Comparison of ENCODE assay signal across 15 cellular contexts in genomic region chr6:146361367-146361924, GRCh38.
A peak's percentile ranks its signal among the peaks of the same experiment; 100 is the strongest.
DNase-seq lines count a peak whose midpoint lies in the region; ATAC-seq and TF ChIP-seq lines count a peak whose summit lies in the region.
"Had no signal": no experiment of that assay in that cellular context is flagged by ENCODE, and none has a peak within 500 bp of the region (broad histone marks: within the 10 kb centered on the region; RNA-seq: fewer than 3 reads in every experiment).

No MANE protein-coding gene starts in this region.

- no peaks in the 10 kb centered on the region for H3K79me2 ChIP-seq in Loucy (ENCODE audit: insufficient read depth, low read length)

- H3K27ac ChIP-seq in brain microvascular endothelial cell (no peak overlapping the region), right cardiac atrium (ENCODE audit: low read length) (no peak overlapping the region)
- H3K27ac ChIP-seq: foreskin keratinocyte, uterus had no signal

- DNase-seq in AG09309 (ENCODE audit: low read depth) (peak; percentile 27), brain microvascular endothelial cell (peak; percentile 63), right cardiac atrium (peak in 2 of 3 donors; percentile 31 to 51), SW480 (ENCODE audit: low spot score) (no peak), posterior vena cava (ENCODE audit: low spot score) (no peak)
- DNase-seq: activated CD4-positive, alpha-beta memory T cell treated with anti-CD3 and anti-CD28 coated beads for 36 hours; activated effector memory CD4-positive, alpha-beta T cell treated with anti-CD3 and anti-CD28 coated beads, Interleukin-2, amount 50 U/mL, for 16 hours; NCI-H187 treated with DMSO at 0.1 percent for 48 hours; stimulated activated CD4-positive, alpha-beta T cell treated with anti-CD3 and anti-CD28 coated beads, Interleukin-15, amount 100 ng/mL, for 24 hours; uterus had no signal

- no peaks in the 10 kb centered on the region for H3K9me2 ChIP-seq in Loucy (replicated peaks; ENCODE audit: low read depth, low read length)

- H4K20me1 ChIP-seq in Loucy (ENCODE audit: insufficient read depth, low read length, poor library complexity, severe bottlenecking) = no peaks in the 10 kb centered on the region

- no peak overlapping the region for H3K9ac ChIP-seq in Loucy (ENCODE audit: low read depth, low read length, poor library complexity, severe bottlenecking)

- intact Hi-C loops in right cardiac atrium (cut with DNase I) (no loop called here), posterior vena cava (cut with DNase I) (no loop called here)

- peak in 1 of 2 donors; percentile 36 for ATAC-seq in right cardiac atrium
- no peak for ATAC-seq in HG03135 (IDR thresholded peaks at IDR 0.05; ENCODE audit: unreplicated experiment)
- no peak for ATAC-seq in GM18909 (IDR thresholded peaks at IDR 0.05; ENCODE audit: poor library complexity, unreplicated experiment)
- ATAC-seq: foreskin keratinocyte, HepG2 had no signal

- in situ Hi-C loops in brain microvascular endothelial cell (cut with HindIII; ENCODE audit: low pct_ligation_motif_present, low sequenced_read_pairs) = no loop called here

- no peak for TF ChIP-seq CTCF in AG09309 (IDR thresholded peaks at IDR 0.05; ENCODE audit: control insufficient read depth, insufficient read depth, low read depth, low read length, missing control alignments)
- TF ChIP-seq CTCF in Loucy (conservative IDR thresholded peaks at IDR 0.05; ENCODE audit: low read length) = no peak
- no peak for TF ChIP-seq CTCF in brain microvascular endothelial cell (IDR thresholded peaks at IDR 0.05; ENCODE audit: low read depth, low read length, missing control alignments)

- H3K4me2 ChIP-seq in Loucy (ENCODE audit: low read depth, low read length, poor library complexity, severe bottlenecking) = peak overlapping the region; percentile 11

- 11% methylated on average over 2 of the region's 2 CpGs for WGBS in right cardiac atrium

- H3K9me3 ChIP-seq in Loucy (ENCODE audit: insufficient read depth, low read depth, low read length) (no peaks in the 10 kb centered on the region), right cardiac atrium (ENCODE audit: control insufficient read depth, low read length) (no peaks in the 10 kb centered on the region)
- H3K9me3 ChIP-seq: uterus had no signal

- no peaks in the 10 kb centered on the region for H3F3A ChIP-seq in Loucy (ENCODE audit: low read depth)

- H3K27me3 ChIP-seq in Loucy (ENCODE audit: insufficient read depth, low read length, poor library complexity, severe bottlenecking) (no peaks in the 10 kb centered on the region), brain microvascular endothelial cell (replicated peaks) (no peaks in the 10 kb centered on the region), right cardiac atrium (ENCODE audit: control insufficient read depth, insufficient read depth) (no peaks in the 10 kb centered on the region)
- H3K27me3 ChIP-seq: foreskin keratinocyte, uterus had no signal

- H3K36me3 ChIP-seq in Loucy (ENCODE audit: insufficient read depth, low read length) (no peaks in the 10 kb centered on the region), brain microvascular endothelial cell (replicated peaks) (no peaks in the 10 kb centered on the region)
- H3K36me3 ChIP-seq: uterus had no signal

- H3K4me3 ChIP-seq in AG09309 (ENCODE audit: control insufficient read depth, low read depth, low read length) (no peak overlapping the region), Loucy (ENCODE audit: low read length, poor library complexity, severe bottlenecking) (no peak overlapping the region), brain microvascular endothelial cell (ENCODE audit: low read depth, low read length) (no peak overlapping the region), right cardiac atrium (ENCODE audit: low read length) (no peak overlapping the region)
- H3K4me3 ChIP-seq: uterus had no signal

- peak overlapping the region; percentile 76 for H2AFZ ChIP-seq in Loucy (ENCODE audit: low read length)

- peaks cover 17% of the 10 kb centered on the region for H3K4me1 ChIP-seq in Loucy (ENCODE audit: insufficient read depth, low read length, poor library complexity, severe bottlenecking)
- H3K4me1 ChIP-seq in right cardiac atrium (ENCODE audit: control insufficient read depth, insufficient read depth, low read length) = peaks cover 3% of the 10 kb centered on the region
- H3K4me1 ChIP-seq: uterus had no signal

Comparison
In these comparisons a context has a peak if more than half of its experiments do, and no peak if none do; other contexts are left out.
1. DNase-seq: peak in AG09309 (single experiment), brain microvascular endothelial cell (single experiment) and right cardiac atrium (2 of 3); none in SW480 (single experiment) and posterior vena cava (single experiment).